ENCODE assay signal across 23 cellular contexts in genomic region chr5:12125895-12126294, GRCh38.
"Had no signal": no experiment of that assay in that cellular context is flagged by ENCODE, and none has a peak within 500 bp of the region (broad histone marks: within the 10 kb centered on the region; RNA-seq: fewer than 3 reads in every experiment).

No MANE protein-coding gene starts in this region.

- DNase-seq: left colon; lower lobe of right lung; mammary epithelial cell; mesenchymal stem cell; naive thymus-derived CD8-positive, alpha-beta T cell; occipital lobe; right lobe of liver; stimulated activated CD4-positive, alpha-beta T cell treated with anti-CD3 and anti-CD28 coated beads, Interleukin-1b, Interleukin-23, amount 100 ng/mL, for 48 hours; stimulated activated CD4-positive, alpha-beta T cell treated with anti-CD3 and anti-CD28 coated beads, Interleukin-2, amount 100 ng/mL, for 48 hours; stimulated activated CD4-positive, alpha-beta T cell treated with anti-CD3 and anti-CD28 coated beads, Interleukin-4, amount 100 ng/mL, for 4 hours; stimulated activated CD8-positive, alpha-beta memory T cell treated with anti-CD3 and anti-CD28 coated beads, Interleukin-4, amount 100 ng/mL, for 48 hours; stimulated activated naive CD4-positive, alpha-beta T cell treated with Interleukin-2 at 50 U/mL for 16 hours; stimulated activated naive CD8-positive, alpha-beta T cell treated with anti-CD3 and anti-CD28 coated beads, Interleukin-15, amount 100 ng/mL, for 72 hours; substantia nigra; uterus had no signal

- H3K4me3 ChIP-seq: left lung, lower lobe of right lung, right atrium auricular region, right lobe of liver, smooth muscle cell, tibial nerve, uterus had no signal

- H3K4me2 ChIP-seq: smooth muscle cell had no signal

- H2AFZ ChIP-seq: parathyroid adenoma had no signal

- H3K36me3 ChIP-seq: left lung, lower lobe of right lung, neutrophil, right atrium auricular region, right lobe of liver, tibial nerve, uterus had no signal

- H3K4me1 ChIP-seq: left lung, lower lobe of right lung, parathyroid adenoma, right atrium auricular region, right lobe of liver, tibial nerve, uterus had no signal

- H3K27me3 ChIP-seq: left lung, neutrophil, right atrium auricular region, right lobe of liver, tibial nerve, uterus had no signal

- H3K79me2 ChIP-seq: parathyroid adenoma had no signal

- ATAC-seq: left colon; left lung; lower lobe of right lung; naive thymus-derived CD8-positive, alpha-beta T cell; right lobe of liver; stimulated activated memory B cell treated with anti-CD40 and anti-IgM and Interleukin-4, amounts not matched to agents 10 μg/mL and 1 μg/mL and 100 μg/mL, for 72 hours; stimulated activated naive CD8-positive, alpha-beta T cell treated with anti-CD3 and anti-CD28 coated beads, Interleukin-15, amount 100 ng/mL, for 72 hours had no signal

- H3K9me3 ChIP-seq: lower lobe of right lung, neutrophil, right atrium auricular region, right lobe of liver, uterus had no signal

- H3K9ac ChIP-seq: parathyroid adenoma had no signal

- H3K27ac ChIP-seq: left lung, lower lobe of right lung, neutrophil, parathyroid adenoma, right atrium auricular region, right lobe of liver, tibial nerve, uterus had no signal

- FAIRE-seq: keratinocyte had no signal
